Comparison of ENCODE assay signal across 9 cellular contexts in the genomic region with DNA sequence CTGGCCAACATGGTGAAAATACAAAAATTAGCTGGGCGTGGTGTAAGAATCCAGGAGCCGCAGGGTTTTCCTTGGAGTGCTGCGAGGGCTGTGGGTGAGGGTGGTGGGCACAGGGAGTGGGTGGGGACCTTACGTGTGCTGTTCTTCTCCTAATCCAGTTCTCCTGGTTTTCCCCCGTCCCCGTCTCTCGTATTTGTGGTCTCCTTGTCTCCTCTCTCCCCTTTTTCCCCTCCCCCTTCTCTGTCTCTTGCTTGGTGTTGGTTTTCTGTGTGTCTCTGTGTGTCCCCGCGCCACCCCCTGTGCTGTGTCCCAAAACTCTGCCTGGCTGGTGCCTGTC. TPM values are rescaled to one million over a fixed set of nuclear protein-coding genes. Genes with fewer than 3 reads are reported as not detected.
A peak's percentile ranks its signal among the peaks of the same experiment; 100 is the strongest.
DNase-seq lines count a peak whose midpoint lies in the region; ATAC-seq, FAIRE-seq and TF ChIP-seq lines count a peak whose summit lies in the region.
"Had no signal": no experiment of that assay in that cellular context is flagged by ENCODE, and none has a peak within 500 bp of the region (broad histone marks: within the 10 kb centered on the region; RNA-seq: fewer than 3 reads in every experiment).

No MANE protein-coding gene starts in this region.

- peak overlapping the region; percentile 97; the same call in 1 of the 2 replicates for H3K9ac ChIP-seq in HepG2 (ENCODE audit: insufficient read depth, low read depth, low read length)

- H3K27me3 ChIP-seq in HepG2 (ENCODE audit: control insufficient read depth in 1 of 2, insufficient read depth in 2 of 2, low read length in 2 of 2): no peaks in the 10 kb centered on the region; a peak in 1 of 5 replicates

- no peak for TF ChIP-seq RAD21 in HepG2 (CRISPR knock-in tag; IDR thresholded peaks at IDR 0.05)

- CTCF ChIA-PET in HepG2 (lab: Yijun Ruan, JAX; ENCODE audit: low intra/inter-chr PET ratio, low total read pairs): no interaction called here

- H4K20me1 ChIP-seq in HepG2 (ENCODE audit: insufficient read depth, low read length): no peaks in the 10 kb centered on the region

- H3K36me3 ChIP-seq in HepG2 (replicated peaks in 1 of 2; ENCODE audit: control insufficient read depth in 1 of 2, insufficient read depth in 2 of 2, low read length in 2 of 2): peaks cover 0 to 22% of the 10 kb centered on the region in 2 experiments; a peak in 3 of 5 replicates

- peak overlapping the region; percentile 93 for H3K4me3 ChIP-seq in astrocyte of the cerebellum (ENCODE audit: low read depth, low read length)
- peak overlapping the region in 1 of 3 experiments; percentile 88; a peak in 1 of 6 replicates for H3K4me3 ChIP-seq in HepG2 (replicated peaks in 1 of 3; ENCODE audit: insufficient read depth in 1 of 3, low read depth in 2 of 3, low read length in 3 of 3)

- H3K4me1 Mint-ChIP-seq in T-helper 1 cell treated with Interleukin-12 subunit alpha and Interleukin-12 subunit beta and Interleukin-4 antibody, amounts not matched to agents 30 μg/mL and 1 μg/mL, for 36 hours (ENCODE audit: low read depth): peaks cover 23% of the 10 kb centered on the region

- TF ChIP-seq CTCF in astrocyte of the cerebellum (IDR thresholded peaks at IDR 0.05; ENCODE audit: low read depth, low read length, missing control alignments) (no peak), HepG2 (CRISPR knock-in tag; IDR thresholded peaks at IDR 0.05) (no peak)

- WGBS in HepG2 (ENCODE audit: low lambda C conversion rate): 96% methylated on average over 9 of the region's 9 CpGs

- peak overlapping the region; percentile 74 for H3K27ac Mint-ChIP-seq in T-helper 1 cell treated with Interleukin-12 subunit alpha and Interleukin-12 subunit beta and Interleukin-4 antibody, amounts not matched to agents 30 μg/mL and 1 μg/mL, for 36 hours

- BruUV-seq in HepG2 (replicated peaks; lab: Mats Ljungman, UMichigan): no TSS peak

- H3K27me3 Mint-ChIP-seq in T-helper 1 cell treated with Interleukin-12 subunit alpha and Interleukin-12 subunit beta and Interleukin-4 antibody, amounts not matched to agents 30 μg/mL and 1 μg/mL, for 36 hours (ENCODE audit: low read depth): no peaks in the 10 kb centered on the region

- H3K4me3 Mint-ChIP-seq in T-helper 1 cell treated with Interleukin-12 subunit alpha and Interleukin-12 subunit beta and Interleukin-4 antibody, amounts not matched to agents 30 μg/mL and 1 μg/mL, for 36 hours: peak overlapping the region; percentile 97

- intact Hi-C loops in HepG2 (cut with micrococcal nuclease; ENCODE audit: unreplicated experiment): no loop called here

- DNase-seq in T-helper 1 cell: no peak
- no peak for DNase-seq in astrocyte of the cerebellum (ENCODE audit: low read depth)
- no peak for DNase-seq in HepG2 (ENCODE audit: low spot score)
- DNase-seq in substantia nigra (lab: John Stamatoyannopoulos, UW): no peak
- DNase-seq in kidney tubule cell (ENCODE audit: low spot score): no peak
- no peak for DNase-seq in SKM-1 treated with dmso at 0.1 percent for 144 hours (lab: John Stamatoyannopoulos, UW; ENCODE audit: unreplicated experiment)
- no peak for DNase-seq in midbrain (lab: John Stamatoyannopoulos, UW)
- DNase-seq: 8988T had no signal

- H3K36me3 Mint-ChIP-seq in T-helper 1 cell treated with Interleukin-12 subunit alpha and Interleukin-12 subunit beta and Interleukin-4 antibody, amounts not matched to agents 30 μg/mL and 1 μg/mL, for 36 hours (ENCODE audit: low read depth): peaks cover 23% of the 10 kb centered on the region

- H3K4me2 ChIP-seq in HepG2 (ENCODE audit: low read depth, low read length): peak overlapping the region; percentile 94; the same call in 1 of the 2 replicates

- peaks cover 18% of the 10 kb centered on the region for H3K79me2 ChIP-seq in HepG2 (ENCODE audit: insufficient read depth, low read length)

- TF ChIP-seq EP300 in HepG2 (IDR thresholded peaks at IDR 0.05; ENCODE audit: low read depth in 2 of 2, low read length in 2 of 2) (no peak), HepG2 (CRISPR knock-in tag; IDR thresholded peaks at IDR 0.05; ENCODE audit: borderline replicate concordance) (no peak)

- no peaks in the 10 kb centered on the region for H3K9me3 ChIP-seq in HepG2 (ENCODE audit: low read length)

- in situ Hi-C loops in astrocyte of the cerebellum (cut with HindIII; ENCODE audit: low sequenced_read_pairs): no loop called here
- in situ Hi-C loops in HepG2 (cut with HindIII; ENCODE audit: extremely low pct_ligation_motif_present, low pct_unique_long_range_greater_than_20kb): no loop called here

- no peak overlapping the region for H2AFZ ChIP-seq in HepG2 (ENCODE audit: low read length)

- no peak for TF ChIP-seq POLR2A in HepG2 (IDR thresholded peaks at IDR 0.05; ENCODE audit: insufficient read depth in 1 of 2, low read depth in 2 of 2, low read length in 2 of 2)

- peaks cover 36% of the 10 kb centered on the region for H3K4me1 ChIP-seq in HepG2 (ENCODE audit: insufficient read depth, low read length)

- FAIRE-seq in HepG2 (lab: Jason Lieb, UNC): no peak

- ATAC-seq in HepG2: no peak

- H3K27ac ChIP-seq in HepG2 (ENCODE audit: extremely low read length, insufficient read depth, low read length): no peak overlapping the region
- peak overlapping the region; percentile 99 for H3K27ac ChIP-seq in substantia nigra (ENCODE audit: low read depth, low read length, poor library complexity, severe bottlenecking)

- H3K9me3 Mint-ChIP-seq in T-helper 1 cell treated with Interleukin-12 subunit alpha and Interleukin-12 subunit beta and Interleukin-4 antibody, amounts not matched to agents 30 μg/mL and 1 μg/mL, for 36 hours: no peaks in the 10 kb centered on the region

- POLR2A ChIA-PET in HepG2 (lab: Yijun Ruan, JAX): no interaction called here

RNA-seq across cellular contexts. Expression of a gene that starts 1.7 kb away (rescaled TPM):
- 57.0 and 64.7 TPM in 2 replicates for total RNA-seq in HepG2 (2016; rRNA removed; fragmentation: Illumina TruSeq; extraction: Trizol)
- total RNA-seq in HepG2 (2016; cell fraction: cytosol; rRNA removed; fragmentation: Illumina TruSeq; extraction: Trizol; ENCODE audit: low read depth): 415 and 416 TPM in 2 replicates
- total RNA-seq in HepG2 (2016; cell fraction: insoluble cytoplasmic fraction; rRNA removed; fragmentation: Illumina TruSeq; extraction: Trizol): 46.9 and 63.2 TPM in 2 replicates
- total RNA-seq in HepG2 (2016; cell fraction: membrane; rRNA removed; fragmentation: Illumina TruSeq; extraction: Trizol): 235 and 276 TPM in 2 replicates
- 28.8 and 32.2 TPM in 2 replicates for total RNA-seq in HepG2 (2016; cell fraction: nucleus; rRNA removed; fragmentation: Illumina TruSeq; extraction: Trizol)
- polyA plus RNA-seq in HepG2 (2011; rRNA removed): 50.3 and 55.8 TPM in 2 replicates
- polyA plus RNA-seq in HepG2 (2011; cell fraction: cytosol; rRNA removed): 52.1 and 56.8 TPM in 2 replicates
- polyA plus RNA-seq in HepG2 (2011; cell fraction: nucleus; rRNA removed): 41.3 and 52.2 TPM in 2 replicates
- polyA plus RNA-seq in HepG2 (2012): 14.6 and 20.9 TPM in 2 replicates
- polyA plus RNA-seq in HepG2 (2016; cell fraction: cytosol; fragmentation: Illumina TruSeq; extraction: Trizol; ENCODE audit: low read depth): 421 and 463 TPM in 2 replicates
- polyA plus RNA-seq in HepG2 (2016; cell fraction: insoluble cytoplasmic fraction; fragmentation: Illumina TruSeq; extraction: Trizol; ENCODE audit: low read depth): 46.3 and 48.2 TPM in 2 replicates
- polyA plus RNA-seq in HepG2 (2016; cell fraction: membrane; fragmentation: Illumina TruSeq; extraction: Trizol; ENCODE audit: low read depth): 226 and 236 TPM in 2 replicates
- polyA plus RNA-seq in HepG2 (2016; cell fraction: nucleus; fragmentation: Illumina TruSeq; extraction: Trizol; ENCODE audit: insufficient read depth, low read depth): 54.1 and 65.0 TPM in 2 replicates
- 20.3 and 61.1 TPM in 2 replicates for polyA minus RNA-seq in HepG2 (2011; rRNA and poly(A)+ RNA removed; ENCODE audit: low replicate concordance)
- polyA minus RNA-seq in HepG2 (2011; cell fraction: cytosol; rRNA and poly(A)+ RNA removed): 7.8 and 8.5 TPM in 2 replicates
- polyA minus RNA-seq in HepG2 (2011; cell fraction: nucleus; rRNA and poly(A)+ RNA removed): 7.5 and 10.1 TPM in 2 replicates

RNA-seq across cellular contexts. Expression of a gene that starts 24.2 kb away (rescaled TPM):
- total RNA-seq in HepG2 (2016; rRNA removed; fragmentation: Illumina TruSeq; extraction: Trizol): not detected in 2 replicates
- total RNA-seq in HepG2 (2016; cell fraction: cytosol; rRNA removed; fragmentation: Illumina TruSeq; extraction: Trizol; ENCODE audit: low read depth): not detected in 2 replicates
- not detected in 2 replicates for total RNA-seq in HepG2 (2016; cell fraction: insoluble cytoplasmic fraction; rRNA removed; fragmentation: Illumina TruSeq; extraction: Trizol)
- not detected in 2 replicates for total RNA-seq in HepG2 (2016; cell fraction: membrane; rRNA removed; fragmentation: Illumina TruSeq; extraction: Trizol)
- total RNA-seq in HepG2 (2016; cell fraction: nucleus; rRNA removed; fragmentation: Illumina TruSeq; extraction: Trizol): not detected in 2 replicates
- not detected in 2 replicates for polyA plus RNA-seq in HepG2 (2011; rRNA removed)
- not detected in 2 replicates for polyA plus RNA-seq in HepG2 (2011; cell fraction: cytosol; rRNA removed)
- polyA plus RNA-seq in HepG2 (2011; cell fraction: nucleus; rRNA removed): not detected in 2 replicates
- not detected in 2 replicates for polyA plus RNA-seq in HepG2 (2012)
- not detected in 2 replicates for polyA plus RNA-seq in HepG2 (2016; cell fraction: cytosol; fragmentation: Illumina TruSeq; extraction: Trizol; ENCODE audit: low read depth)
- polyA plus RNA-seq in HepG2 (2016; cell fraction: insoluble cytoplasmic fraction; fragmentation: Illumina TruSeq; extraction: Trizol; ENCODE audit: low read depth): not detected in 2 replicates
- polyA plus RNA-seq in HepG2 (2016; cell fraction: membrane; fragmentation: Illumina TruSeq; extraction: Trizol; ENCODE audit: low read depth): not detected in 2 replicates
- polyA plus RNA-seq in HepG2 (2016; cell fraction: nucleus; fragmentation: Illumina TruSeq; extraction: Trizol; ENCODE audit: insufficient read depth, low read depth): not detected in 2 replicates
- not detected in 2 replicates for polyA minus RNA-seq in HepG2 (2011; rRNA and poly(A)+ RNA removed; ENCODE audit: low replicate concordance)
- not detected in 2 replicates for polyA minus RNA-seq in HepG2 (2011; cell fraction: cytosol; rRNA and poly(A)+ RNA removed)
- not detected in 2 replicates for polyA minus RNA-seq in HepG2 (2011; cell fraction: nucleus; rRNA and poly(A)+ RNA removed)

RNA-seq across cellular contexts. Expression of a gene that starts 34.8 kb away (rescaled TPM):
- 44.2 and 53.9 TPM in 2 replicates for total RNA-seq in HepG2 (2016; rRNA removed; fragmentation: Illumina TruSeq; extraction: Trizol)
- 107 and 126 TPM in 2 replicates for total RNA-seq in HepG2 (2016; cell fraction: cytosol; rRNA removed; fragmentation: Illumina TruSeq; extraction: Trizol; ENCODE audit: low read depth)
- 45.6 and 56.7 TPM in 2 replicates for total RNA-seq in HepG2 (2016; cell fraction: insoluble cytoplasmic fraction; rRNA removed; fragmentation: Illumina TruSeq; extraction: Trizol)
- 135 and 149 TPM in 2 replicates for total RNA-seq in HepG2 (2016; cell fraction: membrane; rRNA removed; fragmentation: Illumina TruSeq; extraction: Trizol)
- total RNA-seq in HepG2 (2016; cell fraction: nucleus; rRNA removed; fragmentation: Illumina TruSeq; extraction: Trizol): 47.1 and 55.4 TPM in 2 replicates
- polyA plus RNA-seq in HepG2 (2011; rRNA removed): 137 and 141 TPM in 2 replicates
- polyA plus RNA-seq in HepG2 (2011; cell fraction: cytosol; rRNA removed): 112 and 146 TPM in 2 replicates
- polyA plus RNA-seq in HepG2 (2011; cell fraction: nucleus; rRNA removed): 144 and 157 TPM in 2 replicates
- polyA plus RNA-seq in HepG2 (2012): 184 and 186 TPM in 2 replicates
- polyA plus RNA-seq in HepG2 (2016; cell fraction: cytosol; fragmentation: Illumina TruSeq; extraction: Trizol; ENCODE audit: low read depth): 140 and 165 TPM in 2 replicates
- 95.8 and 96.6 TPM in 2 replicates for polyA plus RNA-seq in HepG2 (2016; cell fraction: insoluble cytoplasmic fraction; fragmentation: Illumina TruSeq; extraction: Trizol; ENCODE audit: low read depth)
- 223 and 257 TPM in 2 replicates for polyA plus RNA-seq in HepG2 (2016; cell fraction: membrane; fragmentation: Illumina TruSeq; extraction: Trizol; ENCODE audit: low read depth)
- 129 and 142 TPM in 2 replicates for polyA plus RNA-seq in HepG2 (2016; cell fraction: nucleus; fragmentation: Illumina TruSeq; extraction: Trizol; ENCODE audit: insufficient read depth, low read depth)
- 51.2 and 58.9 TPM in 2 replicates for polyA minus RNA-seq in HepG2 (2011; rRNA and poly(A)+ RNA removed; ENCODE audit: low replicate concordance)
- polyA minus RNA-seq in HepG2 (2011; cell fraction: cytosol; rRNA and poly(A)+ RNA removed): 55.2 and 56.4 TPM in 2 replicates
- 36.2 and 36.4 TPM in 2 replicates for polyA minus RNA-seq in HepG2 (2011; cell fraction: nucleus; rRNA and poly(A)+ RNA removed)

RNA-seq across cellular contexts. Expression of a gene that starts 41.6 kb away (rescaled TPM):
- not detected in 2 replicates for total RNA-seq in HepG2 (2016; rRNA removed; fragmentation: Illumina TruSeq; extraction: Trizol)
- not detected in 2 replicates for total RNA-seq in HepG2 (2016; cell fraction: cytosol; rRNA removed; fragmentation: Illumina TruSeq; extraction: Trizol; ENCODE audit: low read depth)
- not detected in 2 replicates for total RNA-seq in HepG2 (2016; cell fraction: insoluble cytoplasmic fraction; rRNA removed; fragmentation: Illumina TruSeq; extraction: Trizol)
- not detected in 2 replicates for total RNA-seq in HepG2 (2016; cell fraction: membrane; rRNA removed; fragmentation: Illumina TruSeq; extraction: Trizol)
- not detected in 2 replicates for total RNA-seq in HepG2 (2016; cell fraction: nucleus; rRNA removed; fragmentation: Illumina TruSeq; extraction: Trizol)
- not detected in 2 replicates for polyA plus RNA-seq in HepG2 (2011; rRNA removed)
- polyA plus RNA-seq in HepG2 (2011; cell fraction: cytosol; rRNA removed): not detected in 2 replicates
- polyA plus RNA-seq in HepG2 (2011; cell fraction: nucleus; rRNA removed): not detected in 2 replicates
- not detected in 2 replicates for polyA plus RNA-seq in HepG2 (2012)
- not detected in 2 replicates for polyA plus RNA-seq in HepG2 (2016; cell fraction: cytosol; fragmentation: Illumina TruSeq; extraction: Trizol; ENCODE audit: low read depth)
- not detected in 2 replicates for polyA plus RNA-seq in HepG2 (2016; cell fraction: insoluble cytoplasmic fraction; fragmentation: Illumina TruSeq; extraction: Trizol; ENCODE audit: low read depth)
- polyA plus RNA-seq in HepG2 (2016; cell fraction: membrane; fragmentation: Illumina TruSeq; extraction: Trizol; ENCODE audit: low read depth): not detected in 2 replicates
- not detected in 2 replicates for polyA plus RNA-seq in HepG2 (2016; cell fraction: nucleus; fragmentation: Illumina TruSeq; extraction: Trizol; ENCODE audit: insufficient read depth, low read depth)
- polyA minus RNA-seq in HepG2 (2011; rRNA and poly(A)+ RNA removed; ENCODE audit: low replicate concordance): not detected in 2 replicates
- polyA minus RNA-seq in HepG2 (2011; cell fraction: cytosol; rRNA and poly(A)+ RNA removed): not detected in 2 replicates
- not detected in 2 replicates for polyA minus RNA-seq in HepG2 (2011; cell fraction: nucleus; rRNA and poly(A)+ RNA removed)
